In genomic region chr12:27274706-27275105, GRCh38 we compare ENCODE assay signal across 18 cellular contexts. TPM values are rescaled to one million over a fixed set of nuclear protein-coding genes. Genes with fewer than 3 reads are reported as not detected.
"Had no signal": no experiment of that assay in that cellular context is flagged by ENCODE, and none has a peak within 500 bp of the region (broad histone marks: within the 10 kb centered on the region; RNA-seq: fewer than 3 reads in every experiment).

No MANE protein-coding gene starts in this region.

- H3K9me3 Mint-ChIP-seq: activated naive CD4-positive, alpha-beta T cell treated with anti-CD3 and anti-CD28 coated beads for 36 hours; activated T-helper 17 cell treated with anti-CD3 and anti-CD28 coated beads, Interleukin-2, amount 50 U/mL, for 72 hours; dendritic cell treated with granulocyte-macrophage colony-stimulating factor and Interleukin-4, amounts not matched to agents 40 ng/mL and 50 ng/mL, for 4 days; naive thymus-derived CD8-positive, alpha-beta T cell; stimulated activated naive CD8-positive, alpha-beta T cell treated with anti-CD3 and anti-CD28 coated beads, Interleukin-15, Interleukin-2, amounts not matched to agents 100 ng/mL and 50 ng/mL, for 24 hours; T-cell had no signal

- H3K27me3 Mint-ChIP-seq: activated T-helper 17 cell treated with anti-CD3 and anti-CD28 coated beads, Interleukin-2, amount 50 U/mL, for 72 hours; dendritic cell treated with granulocyte-macrophage colony-stimulating factor and Interleukin-4, amounts not matched to agents 40 ng/mL and 50 ng/mL, for 4 days; naive thymus-derived CD8-positive, alpha-beta T cell; stimulated activated naive CD8-positive, alpha-beta T cell treated with anti-CD3 and anti-CD28 coated beads, Interleukin-15, Interleukin-2, amounts not matched to agents 100 ng/mL and 50 ng/mL, for 24 hours; T-cell had no signal

- H3K4me3 Mint-ChIP-seq: activated CD8-positive, alpha-beta T cell treated with anti-CD3 and anti-CD28 coated beads, Interleukin-2, amount 10 ng/mL, durations not matched to agents 7 days and 5 days; activated naive CD4-positive, alpha-beta T cell treated with anti-CD3 and anti-CD28 coated beads for 36 hours; activated T-helper 17 cell treated with anti-CD3 and anti-CD28 coated beads, Interleukin-2, amount 50 U/mL, for 72 hours; dendritic cell treated with granulocyte-macrophage colony-stimulating factor and Interleukin-4, amounts not matched to agents 40 ng/mL and 50 ng/mL, for 4 days; naive thymus-derived CD8-positive, alpha-beta T cell; stimulated activated naive CD8-positive, alpha-beta T cell treated with anti-CD3 and anti-CD28 coated beads, Interleukin-15, Interleukin-2, amounts not matched to agents 100 ng/mL and 50 ng/mL, for 24 hours; T-cell had no signal

- ATAC-seq: activated CD8-positive, alpha-beta T cell treated with anti-CD3 and anti-CD28 coated beads, Interleukin-2, amount 10 ng/mL, durations not matched to agents 7 days and 5 days; activated T-helper 17 cell treated with anti-CD3 and anti-CD28 coated beads, Interleukin-2, amount 50 U/mL, for 72 hours; esophagus mucosa; left colon; naive thymus-derived CD8-positive, alpha-beta T cell; T-cell had no signal

- H3K4me3 ChIP-seq: SK-N-MC had no signal

- H3K27ac Mint-ChIP-seq: activated CD8-positive, alpha-beta T cell treated with anti-CD3 and anti-CD28 coated beads, Interleukin-2, amount 10 ng/mL, durations not matched to agents 7 days and 5 days; activated naive CD4-positive, alpha-beta T cell treated with anti-CD3 and anti-CD28 coated beads for 36 hours; activated T-helper 17 cell treated with anti-CD3 and anti-CD28 coated beads, Interleukin-2, amount 50 U/mL, for 72 hours; dendritic cell treated with granulocyte-macrophage colony-stimulating factor and Interleukin-4, amounts not matched to agents 40 ng/mL and 50 ng/mL, for 4 days; stimulated activated naive CD8-positive, alpha-beta T cell treated with anti-CD3 and anti-CD28 coated beads, Interleukin-15, Interleukin-2, amounts not matched to agents 100 ng/mL and 50 ng/mL, for 24 hours; T-cell had no signal

- DNase-seq: activated CD4-positive, alpha-beta T cell treated with anti-CD3 and anti-CD28 coated beads for 4 hours; activated CD8-positive, alpha-beta T cell treated with anti-CD3 and anti-CD28 coated beads, Interleukin-2, amount 10 ng/mL, durations not matched to agents 7 days and 5 days; activated naive CD4-positive, alpha-beta T cell treated with anti-CD3 and anti-CD28 coated beads for 36 hours; central memory CD4-positive, alpha-beta T cell; foreskin fibroblast; left colon; naive thymus-derived CD8-positive, alpha-beta T cell; occipital lobe; stimulated activated CD4-positive, alpha-beta T cell treated with anti-CD3 and anti-CD28 coated beads, Interleukin-2, amount 100 ng/mL, for 48 hours; stimulated activated CD8-positive, alpha-beta memory T cell treated with anti-CD3 and anti-CD28 coated beads, Interleukin-4, amount 100 ng/mL, for 48 hours; T-cell; T1000 had no signal

- H3K27ac ChIP-seq: SK-N-MC, VCaP had no signal

RNA-seq across cellular contexts. Expression of gene BMAL2, which starts 57.9 kb away (rescaled TPM):
- total RNA-seq: naive thymus-derived CD8-positive, alpha-beta T cell had no signal
- polyA plus RNA-seq: naive thymus-derived CD8-positive, alpha-beta T cell had no signal
